ENCODE assay signal across 32 cellular contexts in the genomic region with DNA sequence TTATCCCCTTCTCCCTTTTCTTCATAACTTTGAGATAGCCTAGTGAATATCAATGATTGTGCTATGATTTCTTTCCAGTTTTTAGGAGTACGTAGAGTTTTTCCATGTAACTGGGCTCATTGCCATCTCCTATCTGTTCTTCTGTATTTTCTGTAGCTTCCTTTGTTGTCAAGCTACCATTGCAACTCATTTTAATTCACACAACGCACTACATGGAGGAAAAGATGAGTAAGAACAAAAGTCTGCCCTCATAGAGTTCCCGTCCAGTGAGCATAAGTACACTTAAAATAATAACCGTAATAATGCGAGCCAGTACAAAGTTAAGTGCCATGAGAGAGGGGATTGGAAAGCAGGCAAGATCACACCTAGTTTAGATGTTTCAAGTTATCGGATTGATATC.
DNase-seq lines count a peak whose midpoint lies in the region; ATAC-seq, FAIRE-seq and TF ChIP-seq lines count a peak whose summit lies in the region.
"Had no signal": no experiment of that assay in that cellular context is flagged by ENCODE, and none has a peak within 500 bp of the region (broad histone marks: within the 10 kb centered on the region; RNA-seq: fewer than 3 reads in every experiment).

No MANE protein-coding gene starts in this region.

- no peak for TF ChIP-seq CTCF in vagina (IDR thresholded peaks at IDR 0.05)

- no peaks in the 10 kb centered on the region for H3K9me3 ChIP-seq in vagina
- H3K9me3 ChIP-seq: Caco-2, tibial nerve had no signal

- no peak for FAIRE-seq in urothelium cell line (lab: Jason Lieb, UNC)
- FAIRE-seq: frontal cortex, G401.6, GM18507 had no signal

- intact Hi-C loops in vagina (cut with DNase I) = no loop called here

- H3K27ac ChIP-seq in vagina = no peak overlapping the region
- H3K27ac ChIP-seq: 22Rv1, brain microvascular endothelial cell, HL-60, tibial nerve had no signal

- no peak for TF ChIP-seq POLR2A in vagina (IDR thresholded peaks at IDR 0.05)

- no peaks in the 10 kb centered on the region for H3K4me1 ChIP-seq in vagina
- H3K4me1 ChIP-seq: Caco-2 had no signal

- DNase-seq in NCI-H345 (lab: John Stamatoyannopoulos, UW) (peak; percentile 13), NCI-H345 treated with DMSO at 0.1 percent for 48 hours (lab: John Stamatoyannopoulos, UW; ENCODE audit: unreplicated experiment) (no peak), dermis blood vessel endothelial cell (peak; percentile 30), urothelium cell line (ENCODE audit: low spot score) (no peak), SW 1271 (lab: John Stamatoyannopoulos, UW) (no peak), vagina (ENCODE audit: extremely low spot score in 2 of 2) (no peak)
- DNase-seq: activated CD4-positive, alpha-beta T cell treated with anti-CD3 and anti-CD28 coated beads for 36 hours; activated CD8-positive, alpha-beta T cell treated with anti-CD3 and anti-CD28 coated beads, Interleukin-2, amount 10 ng/mL, durations not matched to agents 7 days and 5 days; activated naive CD4-positive, alpha-beta T cell treated with anti-CD3 and anti-CD28 coated beads, Interleukin-2, amount 50 U/mL, for 16 hours; brain microvascular endothelial cell; C1 segment of cervical spinal cord; Caco-2; DMS53; H9; hippocampal formation; KBM-7; NCI-H1092 treated with DMSO at 0.1 percent for 48 hours; NCI-H187; NCI-H2171 treated with DMSO at 0.1 percent for 48 hours; NCI-H526; SHP77 treated with DMSO at 0.1 percent for 48 hours; stimulated activated CD4-positive, alpha-beta T cell treated with anti-CD3 and anti-CD28 coated beads, Interleukin-15, amount 100 ng/mL, for 24 hours; stimulated activated CD4-positive, alpha-beta T cell treated with anti-CD3 and anti-CD28 coated beads, Interleukin-4, amount 100 ng/mL, for 4 hours had no signal

- H3K36me3 ChIP-seq in vagina = no peaks in the 10 kb centered on the region
- H3K36me3 ChIP-seq: brain microvascular endothelial cell had no signal

- no peak overlapping the region for H3K4me3 ChIP-seq in vagina
- H3K4me3 ChIP-seq: tibial nerve had no signal

- no peaks in the 10 kb centered on the region for H3K27me3 ChIP-seq in vagina
- H3K27me3 ChIP-seq: brain microvascular endothelial cell, tibial nerve had no signal

- ATAC-seq in GM18858 (IDR thresholded peaks at IDR 0.05; ENCODE audit: unreplicated experiment) (peak; percentile 42), HG02885 (IDR thresholded peaks at IDR 0.05; ENCODE audit: poor library complexity, unreplicated experiment) (peak; percentile 49)
- ATAC-seq: activated CD4-positive, alpha-beta T cell treated with anti-CD3 and anti-CD28 coated beads for 36 hours; activated CD8-positive, alpha-beta T cell treated with anti-CD3 and anti-CD28 coated beads, Interleukin-2, amount 10 ng/mL, durations not matched to agents 7 days and 5 days; activated T-helper 17 cell treated with anti-CD3 and anti-CD28 coated beads, Interleukin-2, amount 50 U/mL, for 72 hours had no signal

Comparison
In these comparisons a context has a peak if more than half of its experiments do, and no peak if none do; other contexts are left out.
1. DNase-seq: peak in NCI-H345 (single experiment) and dermis blood vessel endothelial cell (single experiment); none in NCI-H345 treated with DMSO at 0.1 percent for 48 hours (single experiment), urothelium cell line (single experiment), SW 1271 (0 of 2) and vagina (0 of 2).